In genomic region chr11:67195971-67196418, GRCh38 we compare ENCODE assay signal across 12 cellular contexts.
A peak's percentile ranks its signal among the peaks of the same experiment; 100 is the strongest.
DNase-seq lines count a peak whose midpoint lies in the region; ATAC-seq, FAIRE-seq and TF ChIP-seq lines count a peak whose summit lies in the region.
"Had no signal": no experiment of that assay in that cellular context is flagged by ENCODE, and none has a peak within 500 bp of the region (broad histone marks: within the 10 kb centered on the region; RNA-seq: fewer than 3 reads in every experiment).

No MANE protein-coding gene starts in this region.

- CTCF ChIA-PET in endothelial cell of umbilical vein (lab: Charles Lee), result interaction anchor here (0.7 to 2.3 kb wide), 2 partner anchors 9 to 115 kb away, joined by 3 to 6 read pairs; no protein-coding TSS in a partner anchor

- dilution Hi-C loops in endothelial cell of umbilical vein (cut with MboI; ENCODE audit: extremely low pct_ligation_motif_present, low sequenced_read_pairs), result no loop called here

- FAIRE-seq in endothelial cell of umbilical vein (lab: Jason Lieb, UNC), result no peak

- peaks cover 9% of the 10 kb centered on the region; the same call in 1 of the 2 replicates for H3K36me3 ChIP-seq in GM23248 (ENCODE audit: low read depth)
- peaks cover 3 to 11% of the 10 kb centered on the region in 2 experiments for H3K36me3 ChIP-seq in endothelial cell of umbilical vein (ENCODE audit: control insufficient read depth in 2 of 2, extremely low read depth in 1 of 2, insufficient read depth in 2 of 2, low read length in 2 of 2)

- H3K4me1 Mint-ChIP-seq in stimulated activated effector memory CD8-positive, alpha-beta T cell treated with anti-CD3 and anti-CD28 coated beads, Interleukin-12 subunit alpha, Interleukin-12 subunit beta, amount 100 ng/mL, for 72 hours, result peaks cover 6% of the 10 kb centered on the region
- H3K4me1 Mint-ChIP-seq: naive B cell had no signal

- in situ Hi-C loops in GM23248 (cut with MboI), result no loop called here

- H3F3A ChIP-seq in GM23248 (ENCODE audit: insufficient read depth), result peaks cover 38% of the 10 kb centered on the region

- intact Hi-C loops in endothelial cell of umbilical vein (cut with micrococcal nuclease), result no loop called here

- peak overlapping the region; percentile 46 for H3K4me2 ChIP-seq in GM23248 (ENCODE audit: unreplicated experiment)
- no peak overlapping the region for H3K4me2 ChIP-seq in endothelial cell of umbilical vein (ENCODE audit: insufficient read depth, low read length)

- H3K27me3 ChIP-seq in GM23248 (replicated peaks; ENCODE audit: insufficient read depth), result no peaks in the 10 kb centered on the region
- H3K27me3 ChIP-seq in endothelial cell of umbilical vein (ENCODE audit: control insufficient read depth in 2 of 2, insufficient read depth in 2 of 2, low read length in 2 of 2), result no peaks in the 10 kb centered on the region

- H4K20me1 ChIP-seq in GM23248 (ENCODE audit: insufficient read depth) (no peaks in the 10 kb centered on the region), endothelial cell of umbilical vein (replicated peaks; ENCODE audit: control insufficient read depth, extremely low read depth, insufficient read depth, low read length) (no peaks in the 10 kb centered on the region)

- TSS peak; percentile 11 for BruUV-seq in endothelial cell of umbilical vein (replicated peaks; lab: Mats Ljungman, UMichigan)

- H3K9me3 Mint-ChIP-seq in stimulated activated effector memory CD8-positive, alpha-beta T cell treated with anti-CD3 and anti-CD28 coated beads, Interleukin-12 subunit alpha, Interleukin-12 subunit beta, amount 100 ng/mL, for 72 hours, result no peaks in the 10 kb centered on the region
- H3K9me3 Mint-ChIP-seq: IgD-negative memory B cell, naive B cell had no signal

- POLR2A ChIA-PET in endothelial cell of umbilical vein (lab: Charles Lee), result no interaction called here

- no peaks in the 10 kb centered on the region for H3K9me2 ChIP-seq in GM23248 (ENCODE audit: insufficient read depth)

- H3K9ac ChIP-seq in GM23248, result 0 out of 2 replicates have a peak overlapping the region, but pooled peaks have one; percentile 1
- H3K9ac ChIP-seq in endothelial cell of umbilical vein (replicated peaks; ENCODE audit: extremely low read depth, insufficient read depth, low read length), result no peak overlapping the region

- peak overlapping the region; percentile 43 for H3K27ac Mint-ChIP-seq in stimulated activated effector memory CD8-positive, alpha-beta T cell treated with anti-CD3 and anti-CD28 coated beads, Interleukin-12 subunit alpha, Interleukin-12 subunit beta, amount 100 ng/mL, for 72 hours
- H3K27ac Mint-ChIP-seq: IgD-negative memory B cell had no signal

- H2AFZ ChIP-seq in GM23248, result no peak overlapping the region
- no peak overlapping the region for H2AFZ ChIP-seq in endothelial cell of umbilical vein (ENCODE audit: low read depth, low read length)

- TF ChIP-seq CTCF in endothelial cell of umbilical vein (IDR thresholded peaks at IDR 0.05; ENCODE audit: extremely low read depth in 1 of 2, insufficient read depth in 1 of 2, low read depth in 1 of 2, low read length in 2 of 2), result no peak

- peaks cover 38% of the 10 kb centered on the region for H3K4me1 ChIP-seq in GM23248 (ENCODE audit: insufficient read depth)
- no peaks in the 10 kb centered on the region for H3K4me1 ChIP-seq in endothelial cell of umbilical vein (ENCODE audit: control insufficient read depth, extremely low read depth, insufficient read depth, low read length)

- no peaks in the 10 kb centered on the region for H3K9me1 ChIP-seq in endothelial cell of umbilical vein (replicated peaks; ENCODE audit: control insufficient read depth, extremely low read depth, insufficient read depth, low read length)

- H3K27ac ChIP-seq in GM23248, result peak overlapping the region; percentile 71
- no peak overlapping the region for H3K27ac ChIP-seq in endothelial cell of umbilical vein (ENCODE audit: insufficient read depth, low read depth, low read length)

- H3K9me3 ChIP-seq in GM23248 (ENCODE audit: low read depth), result no peaks in the 10 kb centered on the region
- no peaks in the 10 kb centered on the region for H3K9me3 ChIP-seq in endothelial cell of umbilical vein (replicated peaks; ENCODE audit: control insufficient read depth, insufficient read depth, low read length)

- no peak for TF ChIP-seq POLR2A in endothelial cell of umbilical vein (IDR thresholded peaks at IDR 0.05; ENCODE audit: low read depth, low read length)

- no peak for ATAC-seq in stimulated activated effector memory CD8-positive, alpha-beta T cell treated with anti-CD3 and anti-CD28 coated beads, Interleukin-12 subunit alpha, Interleukin-12 subunit beta, amount 100 ng/mL, for 72 hours
- ATAC-seq in HG03039 (IDR thresholded peaks at IDR 0.05; ENCODE audit: unreplicated experiment) (no peak), GM21723 (IDR thresholded peaks at IDR 0.05; ENCODE audit: unreplicated experiment) (no peak)

- peak; percentile 89 for DNase-seq in GM23248
- peak; percentile 6 for DNase-seq in NCI-H82 treated with DMSO at 0.1 percent for 48 hours (lab: John Stamatoyannopoulos, UW; ENCODE audit: unreplicated experiment)
- DNase-seq in endothelial cell of umbilical vein (ENCODE audit: low read depth, low spot score), result no peak
- no peak for DNase-seq in stimulated activated effector memory CD8-positive, alpha-beta T cell treated with anti-CD3 and anti-CD28 coated beads, Interleukin-12 subunit alpha, Interleukin-12 subunit beta, amount 100 ng/mL, for 72 hours (ENCODE audit: low spot score in 2 of 2)
- no peak for DNase-seq in central memory CD4-positive, alpha-beta T cell
- DNase-seq: GDM1, naive B cell, NCI-H345, T-helper 9 cell had no signal

- peaks cover 85% of the 10 kb centered on the region for H3K36me3 Mint-ChIP-seq in stimulated activated effector memory CD8-positive, alpha-beta T cell treated with anti-CD3 and anti-CD28 coated beads, Interleukin-12 subunit alpha, Interleukin-12 subunit beta, amount 100 ng/mL, for 72 hours

- H3K79me2 ChIP-seq in GM23248 (ENCODE audit: insufficient read depth) (0 out of 2 replicates have a peak, but pooled peaks cover 10% of the 10 kb centered on the region), endothelial cell of umbilical vein (ENCODE audit: control insufficient read depth, insufficient read depth, low read length) (no peaks in the 10 kb centered on the region)

- 2 to 3% methylated on average over 6 of the region's 6 CpGs for WGBS in GM23248 (ENCODE audit: low coverage in 1 of 2, low lambda C conversion rate in 2 of 2, missing lambda C conversion rate in 2 of 2), 2 experiments

- H3K4me3 Mint-ChIP-seq in stimulated activated effector memory CD8-positive, alpha-beta T cell treated with anti-CD3 and anti-CD28 coated beads, Interleukin-12 subunit alpha, Interleukin-12 subunit beta, amount 100 ng/mL, for 72 hours, result no peak overlapping the region
- H3K4me3 Mint-ChIP-seq: IgD-negative memory B cell, naive B cell had no signal

- H3K4me3 ChIP-seq in GM23248 (peak overlapping the region; percentile 14; the same call in 1 of the 2 replicates), endothelial cell of umbilical vein (replicated peaks in 1 of 3; ENCODE audit: insufficient read depth in 1 of 3, low read depth in 1 of 3, low read length in 3 of 3) (no peak overlapping the region)

TF ChIP-seq in endothelial cell of umbilical vein, 7 proteins besides CTCF, POLR2A, EP300 and RAD21:
- TF ChIP-seq JUN (IDR thresholded peaks at IDR 0.05; ENCODE audit: borderline replicate concordance, insufficient read depth, insufficient read length, low read depth) (no peak), MYC (IDR thresholded peaks at IDR 0.05; ENCODE audit: low read depth, low read length) (no peak), EZH2 (IDR thresholded peaks at IDR 0.05; ENCODE audit: borderline replicate concordance, low read depth, low read length, severe bottlenecking) (no peak), GATA2 (IDR thresholded peaks at IDR 0.05; ENCODE audit: insufficient read depth, insufficient read length, low read depth, low read length) (no peak), FOS (IDR thresholded peaks at IDR 0.05; ENCODE audit: borderline replicate concordance, insufficient read depth, low read length) (no peak), POLR2AphosphoS5 (IDR thresholded peaks at IDR 0.05; ENCODE audit: insufficient read depth, low read depth, low read length) (no peak), MAX (IDR thresholded peaks at IDR 0.05; ENCODE audit: insufficient read depth, insufficient read length) (no peak)

Comparison
In these comparisons a context has a peak if more than half of its experiments do, and no peak if none do; other contexts are left out.
1. DNase-seq: peak in GM23248 (single experiment) and NCI-H82 treated with DMSO at 0.1 percent for 48 hours (single experiment); none in endothelial cell of umbilical vein (single experiment), stimulated activated effector memory CD8-positive, alpha-beta T cell treated with anti-CD3 and anti-CD28 coated beads, Interleukin-12 subunit alpha, Interleukin-12 subunit beta, amount 100 ng/mL, for 72 hours (0 of 2) and central memory CD4-positive, alpha-beta T cell (single experiment).